Comparison of ENCODE assay signal across 1 cellular context in the genomic region with DNA sequence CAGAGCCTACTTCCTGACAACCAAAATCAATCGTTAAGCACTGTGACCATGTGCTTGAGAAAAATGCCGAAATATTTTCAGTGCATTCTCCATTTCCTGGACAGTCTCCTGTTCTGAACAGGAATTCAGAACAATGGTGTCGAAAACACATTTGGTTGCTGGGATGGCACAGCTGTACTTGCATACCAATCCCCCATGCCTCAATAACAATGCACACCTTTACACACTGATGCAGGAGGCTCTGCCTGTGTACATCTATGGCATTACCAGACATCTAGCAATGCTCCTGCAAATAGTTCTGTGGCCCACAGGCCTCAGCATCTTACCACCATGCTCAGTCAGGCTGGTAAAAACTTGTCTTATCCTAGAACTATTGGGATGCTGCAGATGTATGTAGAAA.
TF ChIP-seq lines count a peak whose summit lies in the region.

No MANE protein-coding gene starts in this region.

TF ChIP-seq in GM23338, 12 proteins besides CTCF, POLR2A, EP300 and RAD21:
- TF ChIP-seq, protein P1, sequence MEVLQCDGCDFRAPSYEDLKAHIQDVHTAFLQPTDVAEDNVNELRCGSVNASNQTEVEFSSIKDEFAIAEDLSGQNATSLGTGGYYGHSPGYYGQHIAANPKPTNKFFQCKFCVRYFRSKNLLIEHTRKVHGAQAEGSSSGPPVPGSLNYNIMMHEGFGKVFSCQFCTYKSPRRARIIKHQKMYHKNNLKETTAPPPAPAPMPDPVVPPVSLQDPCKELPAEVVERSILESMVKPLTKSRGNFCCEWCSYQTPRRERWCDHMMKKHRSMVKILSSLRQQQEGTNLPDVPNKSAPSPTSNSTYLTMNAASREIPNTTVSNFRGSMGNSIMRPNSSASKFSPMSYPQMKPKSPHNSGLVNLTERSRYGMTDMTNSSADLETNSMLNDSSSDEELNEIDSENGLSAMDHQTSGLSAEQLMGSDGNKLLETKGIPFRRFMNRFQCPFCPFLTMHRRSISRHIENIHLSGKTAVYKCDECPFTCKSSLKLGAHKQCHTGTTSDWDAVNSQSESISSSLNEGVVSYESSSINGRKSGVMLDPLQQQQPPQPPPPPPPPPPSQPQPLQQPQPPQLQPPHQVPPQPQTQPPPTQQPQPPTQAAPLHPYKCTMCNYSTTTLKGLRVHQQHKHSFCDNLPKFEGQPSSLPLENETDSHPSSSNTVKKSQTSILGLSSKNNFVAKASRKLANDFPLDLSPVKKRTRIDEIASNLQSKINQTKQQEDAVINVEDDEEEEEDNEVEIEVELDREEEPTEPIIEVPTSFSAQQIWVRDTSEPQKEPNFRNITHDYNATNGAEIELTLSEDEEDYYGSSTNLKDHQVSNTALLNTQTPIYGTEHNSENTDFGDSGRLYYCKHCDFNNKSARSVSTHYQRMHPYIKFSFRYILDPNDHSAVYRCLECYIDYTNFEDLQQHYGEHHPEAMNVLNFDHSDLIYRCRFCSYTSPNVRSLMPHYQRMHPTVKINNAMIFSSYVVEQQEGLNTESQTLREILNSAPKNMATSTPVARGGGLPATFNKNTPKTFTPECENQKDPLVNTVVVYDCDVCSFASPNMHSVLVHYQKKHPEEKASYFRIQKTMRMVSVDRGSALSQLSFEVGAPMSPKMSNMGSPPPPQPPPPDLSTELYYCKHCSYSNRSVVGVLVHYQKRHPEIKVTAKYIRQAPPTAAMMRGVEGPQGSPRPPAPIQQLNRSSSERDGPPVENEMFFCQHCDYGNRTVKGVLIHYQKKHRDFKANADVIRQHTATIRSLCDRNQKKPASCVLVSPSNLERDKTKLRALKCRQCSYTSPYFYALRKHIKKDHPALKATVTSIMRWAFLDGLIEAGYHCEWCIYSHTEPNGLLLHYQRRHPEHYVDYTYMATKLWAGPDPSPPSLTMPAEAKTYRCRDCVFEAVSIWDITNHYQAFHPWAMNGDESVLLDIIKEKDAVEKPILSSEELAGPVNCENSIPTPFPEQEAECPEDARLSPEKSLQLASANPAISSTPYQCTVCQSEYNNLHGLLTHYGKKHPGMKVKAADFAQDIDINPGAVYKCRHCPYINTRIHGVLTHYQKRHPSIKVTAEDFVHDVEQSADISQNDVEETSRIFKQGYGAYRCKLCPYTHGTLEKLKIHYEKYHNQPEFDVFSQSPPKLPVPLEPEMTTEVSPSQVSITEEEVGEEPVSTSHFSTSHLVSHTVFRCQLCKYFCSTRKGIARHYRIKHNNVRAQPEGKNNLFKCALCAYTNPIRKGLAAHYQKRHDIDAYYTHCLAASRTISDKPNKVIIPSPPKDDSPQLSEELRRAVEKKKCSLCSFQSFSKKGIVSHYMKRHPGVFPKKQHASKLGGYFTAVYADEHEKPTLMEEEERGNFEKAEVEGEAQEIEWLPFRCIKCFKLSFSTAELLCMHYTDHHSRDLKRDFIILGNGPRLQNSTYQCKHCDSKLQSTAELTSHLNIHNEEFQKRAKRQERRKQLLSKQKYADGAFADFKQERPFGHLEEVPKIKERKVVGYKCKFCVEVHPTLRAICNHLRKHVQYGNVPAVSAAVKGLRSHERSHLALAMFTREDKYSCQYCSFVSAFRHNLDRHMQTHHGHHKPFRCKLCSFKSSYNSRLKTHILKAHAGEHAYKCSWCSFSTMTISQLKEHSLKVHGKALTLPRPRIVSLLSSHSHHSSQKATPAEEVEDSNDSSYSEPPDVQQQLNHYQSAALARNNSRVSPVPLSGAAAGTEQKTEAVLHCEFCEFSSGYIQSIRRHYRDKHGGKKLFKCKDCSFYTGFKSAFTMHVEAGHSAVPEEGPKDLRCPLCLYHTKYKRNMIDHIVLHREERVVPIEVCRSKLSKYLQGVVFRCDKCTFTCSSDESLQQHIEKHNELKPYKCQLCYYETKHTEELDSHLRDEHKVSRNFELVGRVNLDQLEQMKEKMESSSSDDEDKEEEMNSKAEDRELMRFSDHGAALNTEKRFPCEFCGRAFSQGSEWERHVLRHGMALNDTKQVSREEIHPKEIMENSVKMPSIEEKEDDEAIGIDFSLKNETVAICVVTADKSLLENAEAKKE (CRISPR knock-in tag; IDR thresholded peaks at IDR 0.05) = no peak
- TF ChIP-seq NANOG (IDR thresholded peaks at IDR 0.05; ENCODE audit: borderline replicate concordance) = no peak
- TF ChIP-seq EZH2 (IDR thresholded peaks at IDR 0.05; ENCODE audit: low read depth, unreplicated experiment) = no peak
- TF ChIP-seq, protein P2, sequence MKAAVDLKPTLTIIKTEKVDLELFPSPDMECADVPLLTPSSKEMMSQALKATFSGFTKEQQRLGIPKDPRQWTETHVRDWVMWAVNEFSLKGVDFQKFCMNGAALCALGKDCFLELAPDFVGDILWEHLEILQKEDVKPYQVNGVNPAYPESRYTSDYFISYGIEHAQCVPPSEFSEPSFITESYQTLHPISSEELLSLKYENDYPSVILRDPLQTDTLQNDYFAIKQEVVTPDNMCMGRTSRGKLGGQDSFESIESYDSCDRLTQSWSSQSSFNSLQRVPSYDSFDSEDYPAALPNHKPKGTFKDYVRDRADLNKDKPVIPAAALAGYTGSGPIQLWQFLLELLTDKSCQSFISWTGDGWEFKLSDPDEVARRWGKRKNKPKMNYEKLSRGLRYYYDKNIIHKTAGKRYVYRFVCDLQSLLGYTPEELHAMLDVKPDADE (IDR thresholded peaks at IDR 0.05) = no peak
- no peak for TF ChIP-seq EZH2phosphoT487 (IDR thresholded peaks at IDR 0.05; ENCODE audit: unreplicated experiment)
- TF ChIP-seq ZNF331 (CRISPR knock-in tag; IDR thresholded peaks at IDR 0.05; ENCODE audit: low read depth) = no peak
- TF ChIP-seq STAT1 (IDR thresholded peaks at IDR 0.05; ENCODE audit: unreplicated experiment) = no peak
- TF ChIP-seq JUNB (IDR thresholded peaks at IDR 0.05; ENCODE audit: unreplicated experiment) = no peak
- no peak for TF ChIP-seq CREB1 (CRISPR knock-in tag; IDR thresholded peaks at IDR 0.05; ENCODE audit: low read depth)
- TF ChIP-seq, protein P3, sequence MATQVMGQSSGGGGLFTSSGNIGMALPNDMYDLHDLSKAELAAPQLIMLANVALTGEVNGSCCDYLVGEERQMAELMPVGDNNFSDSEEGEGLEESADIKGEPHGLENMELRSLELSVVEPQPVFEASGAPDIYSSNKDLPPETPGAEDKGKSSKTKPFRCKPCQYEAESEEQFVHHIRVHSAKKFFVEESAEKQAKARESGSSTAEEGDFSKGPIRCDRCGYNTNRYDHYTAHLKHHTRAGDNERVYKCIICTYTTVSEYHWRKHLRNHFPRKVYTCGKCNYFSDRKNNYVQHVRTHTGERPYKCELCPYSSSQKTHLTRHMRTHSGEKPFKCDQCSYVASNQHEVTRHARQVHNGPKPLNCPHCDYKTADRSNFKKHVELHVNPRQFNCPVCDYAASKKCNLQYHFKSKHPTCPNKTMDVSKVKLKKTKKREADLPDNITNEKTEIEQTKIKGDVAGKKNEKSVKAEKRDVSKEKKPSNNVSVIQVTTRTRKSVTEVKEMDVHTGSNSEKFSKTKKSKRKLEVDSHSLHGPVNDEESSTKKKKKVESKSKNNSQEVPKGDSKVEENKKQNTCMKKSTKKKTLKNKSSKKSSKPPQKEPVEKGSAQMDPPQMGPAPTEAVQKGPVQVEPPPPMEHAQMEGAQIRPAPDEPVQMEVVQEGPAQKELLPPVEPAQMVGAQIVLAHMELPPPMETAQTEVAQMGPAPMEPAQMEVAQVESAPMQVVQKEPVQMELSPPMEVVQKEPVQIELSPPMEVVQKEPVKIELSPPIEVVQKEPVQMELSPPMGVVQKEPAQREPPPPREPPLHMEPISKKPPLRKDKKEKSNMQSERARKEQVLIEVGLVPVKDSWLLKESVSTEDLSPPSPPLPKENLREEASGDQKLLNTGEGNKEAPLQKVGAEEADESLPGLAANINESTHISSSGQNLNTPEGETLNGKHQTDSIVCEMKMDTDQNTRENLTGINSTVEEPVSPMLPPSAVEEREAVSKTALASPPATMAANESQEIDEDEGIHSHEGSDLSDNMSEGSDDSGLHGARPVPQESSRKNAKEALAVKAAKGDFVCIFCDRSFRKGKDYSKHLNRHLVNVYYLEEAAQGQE (IDR thresholded peaks at IDR 0.05; ENCODE audit: unreplicated experiment) = no peak
- TF ChIP-seq ZNF114 (CRISPR knock-in tag; IDR thresholded peaks at IDR 0.05) = no peak
- no peak for TF ChIP-seq POLR2AphosphoS5 (IDR thresholded peaks at IDR 0.05; ENCODE audit: low read depth)
